ENCODE assay signal across 8 cellular contexts in genomic region chr3:23805881-23806321, GRCh38. TPM values are rescaled to one million over a fixed set of nuclear protein-coding genes. Genes with fewer than 3 reads are reported as not detected.
DNase-seq lines count a peak whose midpoint lies in the region; ATAC-seq, FAIRE-seq and TF ChIP-seq lines count a peak whose summit lies in the region.

Gene UBE2E1 (plus strand): TSS chr3:23805955. CDS start chr3:23807270, 1,315 bp downstream.

- no peak within 1 kb of the TSS; the same call in 1 of the 2 replicates for H3K18ac ChIP-seq in H1 (ENCODE audit: extremely low read depth, low read length)
- peak within 1 kb of the TSS; percentile 100 for H3K18ac ChIP-seq in mesendoderm (ENCODE audit: low read length)

- H3K27ac ChIP-seq in A673 (ENCODE audit: low read depth, low read length, poor library complexity, severe bottlenecking) (peak within 1 kb of the TSS; percentile 91), H1 (ENCODE audit: low read depth, low read length) (peak within 1 kb of the TSS; percentile 68; the same call in 1 of the 2 replicates), mesendoderm (ENCODE audit: low read depth, low read length) (peak within 1 kb of the TSS; percentile 84)

- H3K4me1 ChIP-seq in A673 (ENCODE audit: insufficient read depth, low read length, poor library complexity, severe bottlenecking) (peaks cover 25% of the 10 kb centered on the region), H1 (replicated peaks in 1 of 4; ENCODE audit: control insufficient read depth in 3 of 4, insufficient read depth in 4 of 4, low read length in 3 of 4) (peaks cover 0 to 17% (median 10%) of the 10 kb centered on the region in 4 experiments; a peak in 5 of 7 replicates), mesendoderm (ENCODE audit: control insufficient read depth, low read depth, low read length) (peaks cover 12% of the 10 kb centered on the region)

- H2BK5ac ChIP-seq in H1 (ENCODE audit: low read depth, low read length) (peak within 1 kb of the TSS; percentile 48; the same call in 1 of the 2 replicates), mesendoderm (ENCODE audit: low read length) (no peak within 1 kb of the TSS)

- H3K9me3 ChIP-seq in A673 (ENCODE audit: low read depth, low read length, poor library complexity, severe bottlenecking) = no peaks in the 10 kb centered on the region
- no peaks in the 10 kb centered on the region for H3K9me3 ChIP-seq in H1 (ENCODE audit: insufficient read depth in 2 of 2, low read depth in 1 of 2, low read length in 1 of 2)

- peaks cover 18% of the 10 kb centered on the region for H3K36me3 ChIP-seq in A673 (ENCODE audit: insufficient read depth, low read length, poor library complexity, severe bottlenecking)
- H3K36me3 ChIP-seq in H1 (ENCODE audit: control insufficient read depth in 2 of 4, insufficient read depth in 4 of 4, low read length in 3 of 4) = peaks cover 0 to 12% (median 2%) of the 10 kb centered on the region in 4 experiments; a peak in 3 of 8 replicates
- no peaks in the 10 kb centered on the region for H3K36me3 ChIP-seq in mesendoderm (ENCODE audit: control insufficient read depth, insufficient read depth, low read length)

- H4K5ac ChIP-seq in H1 (ENCODE audit: insufficient read length, low read depth, low read length) = peak within 1 kb of the TSS; percentile 74
- no peak within 1 kb of the TSS for H4K5ac ChIP-seq in mesendoderm (ENCODE audit: low read length)

- no peak within 1 kb of the TSS for H2BK120ac ChIP-seq in H1 (replicated peaks; ENCODE audit: low read depth, low read length)
- H2BK120ac ChIP-seq in mesendoderm (ENCODE audit: low read depth, low read length) = peak within 1 kb of the TSS; percentile 97

- FAIRE-seq in H1 (lab: Jason Lieb, UNC) = no peak

- H3K56ac ChIP-seq in H1 (replicated peaks; ENCODE audit: insufficient read length, low read depth, low read length) (peak within 1 kb of the TSS; percentile 88), mesendoderm (ENCODE audit: low read length) (peak within 1 kb of the TSS; percentile 92)

- H2BK20ac ChIP-seq in H1 (ENCODE audit: low read length) = no peak within 1 kb of the TSS

- H3K4me3 ChIP-seq in A673 (ENCODE audit: low read depth, low read length, poor library complexity, severe bottlenecking) (peak within 1 kb of the TSS; percentile 91), H1 (ENCODE audit: extremely low read depth in 1 of 4, insufficient read depth in 2 of 4, low read depth in 3 of 4, low read length in 4 of 4) (peak within 1 kb of the TSS; percentile 60 to 87 (median 73)), mesendoderm (ENCODE audit: low read length) (peak within 1 kb of the TSS; percentile 79)

- H3K23ac ChIP-seq in H1 (ENCODE audit: insufficient read length) = no peak within 1 kb of the TSS
- H3K23ac ChIP-seq in mesendoderm (ENCODE audit: low read length) = no peak within 1 kb of the TSS

- H3K9ac ChIP-seq in H1 (replicated peaks in 1 of 4; ENCODE audit: extremely low read depth in 1 of 4, low read depth in 3 of 4, low read length in 3 of 4) = peak within 1 kb of the TSS; percentile 57 to 86 (median 74)
- peak within 1 kb of the TSS; percentile 81 for H3K9ac ChIP-seq in mesendoderm (ENCODE audit: low read length)

- no TSS peak for BruUV-seq in A673 (replicated peaks; lab: Mats Ljungman, UMichigan)

- peaks cover 0 to 3% of the 10 kb centered on the region in 2 experiments for H4K20me1 ChIP-seq in H1 (replicated peaks in 1 of 2; ENCODE audit: control insufficient read depth in 1 of 2, insufficient read depth in 2 of 2, low read length in 2 of 2)

- peak; percentile 77 for DNase-seq in A673 (ENCODE audit: low spot score)
- DNase-seq in NCI-H774 (lab: John Stamatoyannopoulos, UW) = peak; percentile 20
- DNase-seq in H1 (ENCODE audit: low read depth in 1 of 2, low spot score in 2 of 2) = no peak
- DNase-seq in mesendoderm = peak; percentile 74
- DNase-seq in stimulated activated CD8-positive, alpha-beta memory T cell treated with anti-CD3 and anti-CD28 coated beads, Interleukin-2, amount 100 ng/mL, for 1 hour (ENCODE audit: low read depth in 2 of 2) = peak; percentile 48 to 52

- TF ChIP-seq RAD21 in H1 (IDR thresholded peaks at IDR 0.05 in 1 of 2, conservative IDR thresholded peaks at IDR 0.05 in 1 of 2; ENCODE audit: low read depth in 2 of 2, low read length in 2 of 2) = no peak

- H2BK12ac ChIP-seq in H1 (ENCODE audit: low read depth, low read length) = no peak within 1 kb of the TSS

- H2AK5ac ChIP-seq in H1 (ENCODE audit: low read depth, low read length) = no peak within 1 kb of the TSS
- no peak within 1 kb of the TSS for H2AK5ac ChIP-seq in mesendoderm (ENCODE audit: low read length)

- TF ChIP-seq EP300 in H1 (IDR thresholded peaks at IDR 0.05; ENCODE audit: borderline replicate concordance in 1 of 2, low read depth in 2 of 2, low read length in 2 of 2) = no peak

- H3K79me1 ChIP-seq in H1 (ENCODE audit: low read depth, low read length) (0 out of 2 replicates have a peak, but pooled peaks cover 2% of the 10 kb centered on the region), mesendoderm (ENCODE audit: low read length) (peaks cover 2% of the 10 kb centered on the region)

- TF ChIP-seq CTCF in A673 (conservative IDR thresholded peaks at IDR 0.05; ENCODE audit: low read depth, low read length) = no peak
- no peak for TF ChIP-seq CTCF in H1 (IDR thresholded peaks at IDR 0.05; ENCODE audit: control extremely low read depth in 1 of 3, insufficient read depth in 1 of 3, low read depth in 1 of 3, low read length in 3 of 3)

- H4K8ac ChIP-seq in H1 (ENCODE audit: extremely low read depth, insufficient read depth, low read length) (peak within 1 kb of the TSS; percentile 95), mesendoderm (ENCODE audit: low read depth, low read length) (peak within 1 kb of the TSS; percentile 57)

- H3K14ac ChIP-seq in H1 (ENCODE audit: insufficient read length) = no peak within 1 kb of the TSS

- POLR2A ChIA-PET in A673 (lab: Charles Lee; ENCODE audit: low non-redundant PET) (no interaction called here), H1 (lab: Charles Lee; ENCODE audit: partially characterized antibody) (interaction anchor here (2.6 kb wide), 1 partner anchor 112 kb away, joined by 22 read pairs; the partner anchor contains the start of genes NKIRAS1 and RPL15)
- POLR2A ChIA-PET in activated CD8-positive, alpha-beta memory T cell treated with anti-CD3 and anti-CD28 coated beads for 36 hours (lab: Charles Lee) = no interaction called here

- H3K4me2 ChIP-seq in H1 (ENCODE audit: insufficient read depth in 1 of 2, low read depth in 2 of 2, low read length in 2 of 2) (peak within 1 kb of the TSS; percentile 74 to 83), mesendoderm (ENCODE audit: low read length) (peak within 1 kb of the TSS; percentile 69)

- peak; percentile 52 for ATAC-seq in GM18508 (IDR thresholded peaks at IDR 0.05; ENCODE audit: insufficient read depth, unreplicated experiment)
- peak; percentile 66 for ATAC-seq in HG02973 (IDR thresholded peaks at IDR 0.05; ENCODE audit: unreplicated experiment)

- intact Hi-C loops in A673 (cut with micrococcal nuclease; ENCODE audit: unreplicated experiment) = no loop called here

- 2% methylated on average over 22 of the region's 51 CpGs; no CpG with 5 or more reads in 1 of the 2 experiments for WGBS in H1 (ENCODE audit: extremely low coverage in 1 of 2, insufficient coverage in 1 of 2, insufficient read length in 1 of 2, insufficient replicate concordance in 2 of 2, low coverage in 1 of 2, low lambda C conversion rate in 2 of 2, missing lambda C conversion rate in 1 of 2), 2 experiments
- WGBS in mesendoderm (ENCODE audit: extremely low coverage, insufficient coverage, low lambda C conversion rate) = no CpG with 5 or more reads among the region's 51 CpGs

- H2BK15ac ChIP-seq in H1 (ENCODE audit: low read length) (0 out of 2 replicates have a peak within 1 kb of the TSS, but pooled peaks have one; percentile 46), mesendoderm (replicated peaks; ENCODE audit: low read depth) (peak within 1 kb of the TSS; percentile 38)

- H3K27me3 ChIP-seq in A673 (replicated peaks; ENCODE audit: insufficient read depth, low read depth, low read length, poor library complexity) (no peaks in the 10 kb centered on the region), H1 (replicated peaks in 1 of 4; ENCODE audit: control insufficient read depth in 3 of 4, extremely low read depth in 1 of 4, insufficient read depth in 3 of 4, low read length in 3 of 4) (no peaks in the 10 kb centered on the region), mesendoderm (ENCODE audit: insufficient read depth, low read length, poor library complexity) (no peaks in the 10 kb centered on the region)

- H3K79me2 ChIP-seq in H1 (ENCODE audit: control insufficient read depth in 1 of 2, insufficient read depth in 2 of 2, low read length in 2 of 2) (peaks cover 0 to 29% of the 10 kb centered on the region in 2 experiments; a peak in 2 of 4 replicates), mesendoderm (ENCODE audit: control insufficient read depth, insufficient read depth, low read length) (peaks cover 16% of the 10 kb centered on the region)

- H4K91ac ChIP-seq in H1 (replicated peaks; ENCODE audit: insufficient read length, low read length) = peak within 1 kb of the TSS; percentile 62

- CTCF ChIA-PET in A673 (lab: Charles Lee) = no interaction called here
- CTCF ChIA-PET in activated CD8-positive, alpha-beta memory T cell treated with anti-CD3 and anti-CD28 coated beads for 36 hours (lab: Charles Lee) = no interaction called here
- CTCF ChIA-PET in H1 (lab: Charles Lee; ENCODE audit: partially characterized antibody) = no interaction called here

- H2AFZ ChIP-seq in H1 (ENCODE audit: low read length) = peak within 1 kb of the TSS; percentile 48; the same call in 1 of the 2 replicates

- TF ChIP-seq POLR2A in H1 (IDR thresholded peaks at IDR 0.05; ENCODE audit: control extremely low read depth in 1 of 2, low read depth in 2 of 2, low read length in 2 of 2) = peak in 1 of 2 experiments; percentile 19; a peak in 1 of 3 replicates

- H3K4ac ChIP-seq in H1 (replicated peaks; ENCODE audit: insufficient read length, low read depth, low read length) = no peak within 1 kb of the TSS
- H3K4ac ChIP-seq in mesendoderm (ENCODE audit: low read depth, low read length) = peak within 1 kb of the TSS; percentile 100

- peaks cover 9% of the 10 kb centered on the region; the same call in 1 of the 2 replicates for H3K23me2 ChIP-seq in H1 (ENCODE audit: low read depth, low read length)

RNA-seq across cellular contexts. Expression of gene UBE2E1, which starts in this region (rescaled TPM):
- total RNA-seq in A673 (2021) = 144 and 152 TPM in 2 replicates
- 10 to 100 TPM; 58.8 to 61.3 TPM for total RNA-seq in activated CD8-positive, alpha-beta memory T cell treated with anti-CD3 and anti-CD28 coated beads for 36 hours
- 130 and 141 TPM in 2 replicates for total RNA-seq in H1 (2021; fragmentation: NEBNext Ultra II Directional; extraction: Animal tissue kit (Norgen Biotek cat#: 25700))
- polyA plus RNA-seq in H1 (2011; rRNA removed) = 56.8 and 109 TPM in 2 replicates
- 109 TPM for polyA plus RNA-seq in H1 (2011; cell fraction: cytosol; rRNA removed)
- polyA plus RNA-seq in H1 (2011; cell fraction: nucleus; rRNA removed) = 50.2 TPM
- 99.3 to 185 TPM (median 114 TPM) in 4 replicates for polyA plus RNA-seq in H1 (2012, experiment 1 of 2)
- polyA plus RNA-seq in H1 (2012, experiment 2 of 2) = 26.5 TPM
- polyA plus RNA-seq in H1 (2013, experiment 1 of 2) = 152 TPM
- 161 TPM for polyA plus RNA-seq in H1 (2013, experiment 2 of 2)
- polyA minus RNA-seq in H1 (2011; rRNA and poly(A)+ RNA removed) = 62.1 and 106 TPM in 2 replicates
- polyA minus RNA-seq in H1 (2011; cell fraction: cytosol; rRNA and poly(A)+ RNA removed) = 82.1 TPM
- polyA minus RNA-seq in H1 (2011; cell fraction: nucleus; rRNA and poly(A)+ RNA removed) = 70.1 TPM
- 169 TPM for polyA plus RNA-seq in mesendoderm (2013, experiment 1 of 2)
- polyA plus RNA-seq in mesendoderm (2013, experiment 2 of 2) = 166 TPM

Comparison
In these comparisons a context has a peak if more than half of its experiments do, and no peak if none do; other contexts are left out.
1. DNase-seq: peak in A673 (single experiment), NCI-H774 (single experiment), mesendoderm (single experiment) and stimulated activated CD8-positive, alpha-beta memory T cell treated with anti-CD3 and anti-CD28 coated beads, Interleukin-2, amount 100 ng/mL, for 1 hour (2 of 2); none in H1 (0 of 2).
2. Peak in every context shown above with its lines, with median percentiles within 50 percentile points of each other: H3K27ac ChIP-seq and H3K4me3 ChIP-seq.